ENCODE assay signal across 1 cellular context in genomic region chr11:6771926-6772898, GRCh38.
TF ChIP-seq lines count a peak whose summit lies in the region.

OR2AG2 (minus strand) TSS chr11:6771976; CDS start chr11:6768957, 3,019 bp downstream.

TF ChIP-seq in GM12878, 131 proteins besides CTCF, POLR2A, EP300 and RAD21 (continued from another document):
- TF ChIP-seq FOS (IDR thresholded peaks at IDR 0.05; ENCODE audit: borderline replicate concordance, extremely low read depth, insufficient read length) (no peak), ATF2 (IDR thresholded peaks at IDR 0.05; ENCODE audit: low read length) (peak; percentile 16; the same call in 1 of the 2 replicates), ATF7 (IDR thresholded peaks at IDR 0.05; ENCODE audit: low read depth) (0 out of 2 replicates have a peak, but pooled peaks have one; percentile 30), IKZF2 (IDR thresholded peaks at IDR 0.05) (peak; percentile 50 to 52; a peak in 2 of 4 replicates), MAX (IDR thresholded peaks at IDR 0.05; ENCODE audit: low read depth, low read length) (no peak), RELB (IDR thresholded peaks at IDR 0.05; ENCODE audit: low read depth) (peak; percentile 27; the same call in 1 of the 2 replicates), MTA2 (IDR thresholded peaks at IDR 0.05; ENCODE audit: low read depth) (peak; percentile 73; the same call in 1 of the 2 replicates)
